In genomic region chr6:73369563-73369962, GRCh38 we compare ENCODE assay signal across 21 cellular contexts. TPM values are rescaled to one million over a fixed set of nuclear protein-coding genes. Genes with fewer than 3 reads are reported as not detected.
DNase-seq lines count a peak whose midpoint lies in the region; ATAC-seq, FAIRE-seq and TF ChIP-seq lines count a peak whose summit lies in the region.
"Had no signal": no experiment of that assay in that cellular context is flagged by ENCODE, and none has a peak within 500 bp of the region (broad histone marks: within the 10 kb centered on the region; RNA-seq: fewer than 3 reads in every experiment).

TSS of gene OOEP (minus strand) at chr6:73369897. CDS start at chr6:73369792, 105 bp downstream.

- ATAC-seq in Panc1 (no peak), GM19397 (IDR thresholded peaks at IDR 0.05; ENCODE audit: unreplicated experiment) (no peak), HG02610 (IDR thresholded peaks at IDR 0.05; ENCODE audit: unreplicated experiment) (no peak)
- ATAC-seq: HepG2 had no signal

- intact Hi-C loops in Panc1 (cut with micrococcal nuclease; ENCODE audit: unreplicated experiment) = no loop called here
- intact Hi-C loops in testis (cut with DNase I; ENCODE audit: low total_unique reads) = no loop called here

- H3K36me3 ChIP-seq in Panc1 (ENCODE audit: control insufficient read depth, insufficient read depth, low read length) (no peaks in the 10 kb centered on the region), H1 (ENCODE audit: control insufficient read depth in 2 of 4, insufficient read depth in 4 of 4, low read length in 3 of 4) (no peaks in the 10 kb centered on the region), testis (ENCODE audit: low read depth, missing control alignments) (no peaks in the 10 kb centered on the region)
- H3K36me3 ChIP-seq: HAP-1 had no signal

- TF ChIP-seq POLR2A in H1 (IDR thresholded peaks at IDR 0.05; ENCODE audit: control extremely low read depth in 1 of 2, low read depth in 2 of 2, low read length in 2 of 2) = no peak
- TF ChIP-seq POLR2A in testis (IDR thresholded peaks at IDR 0.05) = no peak

- peak within 1 kb of the TSS; percentile 32; the same call in 1 of the 2 replicates for H3K18ac ChIP-seq in H1 (ENCODE audit: extremely low read depth, low read length)

- no peaks in the 10 kb centered on the region for H3K9me3 ChIP-seq in Panc1 (ENCODE audit: control insufficient read depth, insufficient read depth, low read depth, low read length)
- H3K9me3 ChIP-seq in H1 (ENCODE audit: insufficient read depth in 2 of 2, low read depth in 1 of 2, low read length in 1 of 2) = peaks cover 0 to 4% of the 10 kb centered on the region in 2 experiments; a peak in 1 of 4 replicates
- H3K9me3 ChIP-seq in testis = no peaks in the 10 kb centered on the region
- H3K9me3 ChIP-seq: Caco-2, HAP-1 had no signal

- no peak within 1 kb of the TSS for H3K23ac ChIP-seq in H1 (ENCODE audit: insufficient read length)

- FAIRE-seq in H1 (lab: Jason Lieb, UNC) = no peak
- FAIRE-seq: D721Med, HepG2 had no signal

- H4K8ac ChIP-seq in H1 (ENCODE audit: extremely low read depth, insufficient read depth, low read length) = no peak within 1 kb of the TSS

- H4K91ac ChIP-seq in H1 (replicated peaks; ENCODE audit: insufficient read length, low read length) = no peak within 1 kb of the TSS

- H3K27me3 ChIP-seq in Panc1 (ENCODE audit: control insufficient read depth, insufficient read depth, low read length) = no peaks in the 10 kb centered on the region
- H3K27me3 ChIP-seq in H1 (replicated peaks in 1 of 4; ENCODE audit: control insufficient read depth in 3 of 4, extremely low read depth in 1 of 4, insufficient read depth in 3 of 4, low read length in 3 of 4) = no peaks in the 10 kb centered on the region
- H3K27me3 ChIP-seq in testis = no peaks in the 10 kb centered on the region

- CTCF ChIA-PET in Panc1 (lab: Charles Lee) (no interaction called here), H1 (lab: Charles Lee; ENCODE audit: partially characterized antibody) (interaction anchor here (1.6 to 1.9 kb wide), 2 partner anchors 42 to 43 kb away, joined by 4 to 6 read pairs; no protein-coding TSS in a partner anchor)

- BruUV-seq in Panc1 (replicated peaks; lab: Mats Ljungman, UMichigan) = no TSS peak

- H3K27ac ChIP-seq in Panc1 (ENCODE audit: low read length) (no peak within 1 kb of the TSS), H1 (ENCODE audit: low read depth, low read length) (no peak within 1 kb of the TSS), testis (no peak within 1 kb of the TSS)
- H3K27ac ChIP-seq: C4-2B, KMS-11 had no signal

- no peak for TF ChIP-seq RAD21 in H1 (IDR thresholded peaks at IDR 0.05 in 1 of 2, conservative IDR thresholded peaks at IDR 0.05 in 1 of 2; ENCODE audit: low read depth in 2 of 2, low read length in 2 of 2)

- H3K9ac ChIP-seq in H1 (replicated peaks in 1 of 4; ENCODE audit: extremely low read depth in 1 of 4, low read depth in 3 of 4, low read length in 3 of 4) = no peak within 1 kb of the TSS
- H3K9ac ChIP-seq: KMS-11 had no signal

- POLR2A ChIA-PET in Panc1 (lab: Charles Lee) (no interaction called here), H1 (lab: Charles Lee; ENCODE audit: partially characterized antibody) (no interaction called here)

- TF ChIP-seq EP300 in H1 (IDR thresholded peaks at IDR 0.05; ENCODE audit: borderline replicate concordance in 1 of 2, low read depth in 2 of 2, low read length in 2 of 2) = no peak

- H3K4ac ChIP-seq in H1 (replicated peaks; ENCODE audit: insufficient read length, low read depth, low read length) = no peak within 1 kb of the TSS

- no peak within 1 kb of the TSS for H3K56ac ChIP-seq in H1 (replicated peaks; ENCODE audit: insufficient read length, low read depth, low read length)

- no peak within 1 kb of the TSS for H2BK15ac ChIP-seq in H1 (ENCODE audit: low read length)

- H3K4me1 ChIP-seq in Panc1 (ENCODE audit: control insufficient read depth, insufficient read depth, low read length) (no peaks in the 10 kb centered on the region), H1 (replicated peaks in 1 of 4; ENCODE audit: control insufficient read depth in 3 of 4, insufficient read depth in 4 of 4, low read length in 3 of 4) (peaks cover 0 to 6% (median 2%) of the 10 kb centered on the region in 4 experiments; a peak in 3 of 7 replicates), testis (no peaks in the 10 kb centered on the region)
- H3K4me1 ChIP-seq: Caco-2, HAP-1 had no signal

- in situ Hi-C loops in Panc1 (cut with HindIII; ENCODE audit: low pct_unique_long_range_greater_than_20kb, low sequenced_read_pairs) = no loop called here

- no peaks in the 10 kb centered on the region for H3K79me2 ChIP-seq in H1 (ENCODE audit: control insufficient read depth in 1 of 2, insufficient read depth in 2 of 2, low read length in 2 of 2)

- H2AFZ ChIP-seq in H1 (ENCODE audit: low read length) = peak within 1 kb of the TSS; percentile 10; the same call in 1 of the 2 replicates

- no peak within 1 kb of the TSS for H3K4me2 ChIP-seq in H1 (ENCODE audit: insufficient read depth in 1 of 2, low read depth in 2 of 2, low read length in 2 of 2)
- H3K4me2 ChIP-seq: KMS-11 had no signal

- no peak within 1 kb of the TSS for H3K4me3 ChIP-seq in Jurkat, Clone E6-1 (ENCODE audit: low read length)
- H3K4me3 ChIP-seq in Panc1 (ENCODE audit: low read depth in 2 of 2, low read length in 2 of 2) (no peak within 1 kb of the TSS), H1 (ENCODE audit: extremely low read depth in 1 of 4, insufficient read depth in 2 of 4, low read depth in 3 of 4, low read length in 4 of 4) (no peak within 1 kb of the TSS), testis (peak within 1 kb of the TSS; percentile 45 to 63)
- H3K4me3 ChIP-seq: HAP-1 had no signal

- no peaks in the 10 kb centered on the region for H4K20me1 ChIP-seq in H1 (replicated peaks in 1 of 2; ENCODE audit: control insufficient read depth in 1 of 2, insufficient read depth in 2 of 2, low read length in 2 of 2)

- no peak within 1 kb of the TSS for H2BK5ac ChIP-seq in H1 (ENCODE audit: low read depth, low read length)

- peak; percentile 87 for DNase-seq in Jurkat, Clone E6-1 (ENCODE audit: low read depth, low spot score)
- DNase-seq in Panc1 (ENCODE audit: low read depth, low spot score) = no peak
- no peak for DNase-seq in H1 (ENCODE audit: low read depth in 1 of 2, low spot score in 2 of 2)
- peak; percentile 63 for DNase-seq in testis
- no peak for DNase-seq in anterior cingulate cortex (lab: John Stamatoyannopoulos, UW)
- DNase-seq: ACHN; Caco-2; CD4-positive, alpha-beta T cell; DMS79; GDM1 had no signal

- peak within 1 kb of the TSS; percentile 60; the same call in 1 of the 2 replicates for H2BK12ac ChIP-seq in H1 (ENCODE audit: low read depth, low read length)

- H3K79me1 ChIP-seq in H1 (ENCODE audit: low read depth, low read length) = no peaks in the 10 kb centered on the region

- 97% methylated on average over 36 of the region's 36 CpGs; no CpG with 5 or more reads in 1 of the 2 experiments for WGBS in H1 (ENCODE audit: extremely low coverage in 1 of 2, insufficient coverage in 1 of 2, insufficient read length in 1 of 2, insufficient replicate concordance in 2 of 2, low coverage in 1 of 2, low lambda C conversion rate in 2 of 2, missing lambda C conversion rate in 1 of 2), 2 experiments
- 75 to 86% methylated on average over 32 to 36 of the region's 36 CpGs for whole genome bisulfite sequencing in testis, 2 donors

- H4K5ac ChIP-seq in H1 (ENCODE audit: insufficient read length, low read depth, low read length) = no peak within 1 kb of the TSS

- no peaks in the 10 kb centered on the region for H3K23me2 ChIP-seq in H1 (ENCODE audit: low read depth, low read length)

- H2BK120ac ChIP-seq in H1 (replicated peaks; ENCODE audit: low read depth, low read length) = peak within 1 kb of the TSS; percentile 59

- no peak within 1 kb of the TSS for H3K14ac ChIP-seq in H1 (ENCODE audit: insufficient read length)

- H2BK20ac ChIP-seq in H1 (ENCODE audit: low read length) = peak within 1 kb of the TSS; percentile 40; the same call in 1 of the 2 replicates

- TF ChIP-seq CTCF in Panc1 (IDR thresholded peaks at IDR 0.05) (no peak), H1 (IDR thresholded peaks at IDR 0.05; ENCODE audit: control extremely low read depth in 1 of 3, insufficient read depth in 1 of 3, low read depth in 1 of 3, low read length in 3 of 3) (no peak), testis (IDR thresholded peaks at IDR 0.05) (no peak)

- H2AK5ac ChIP-seq in H1 (ENCODE audit: low read depth, low read length) = no peak within 1 kb of the TSS

TF ChIP-seq in H1, 55 proteins besides CTCF, POLR2A, EP300 and RAD21 (continues in another document):
- no peak for TF ChIP-seq CBX8 (IDR thresholded peaks at IDR 0.05; ENCODE audit: borderline replicate concordance, low read depth, low read length)
- no peak for TF ChIP-seq RNF2 (IDR thresholded peaks at IDR 0.05; ENCODE audit: borderline replicate concordance, low read depth, low read length, missing control alignments, poor library complexity, severe bottlenecking)
- TF ChIP-seq BCL11A (IDR thresholded peaks at IDR 0.05; ENCODE audit: low read depth in 2 of 2, low read length in 2 of 2) = no peak
- no peak for TF ChIP-seq E2F6 (IDR thresholded peaks at IDR 0.05)
- TF ChIP-seq CEBPB (IDR thresholded peaks at IDR 0.05; ENCODE audit: low read depth, low read length) = no peak

RNA-seq across cellular contexts. Expression of gene OOEP, which starts in this region (rescaled TPM):
- polyA plus RNA-seq in Jurkat, Clone E6-1 (2012; ENCODE audit: insufficient read depth, insufficient read length) = not detected
- total RNA-seq in Panc1 (2021; ENCODE audit: unreplicated experiment) = 10.6 TPM
- 11.8 TPM for polyA plus RNA-seq in Panc1 (2012; ENCODE audit: insufficient read length)
- 0.41 TPM in 1 of 2 replicates, not detected in the other for total RNA-seq in H1 (2021; fragmentation: NEBNext Ultra II Directional; extraction: Animal tissue kit (Norgen Biotek cat#: 25700))
- polyA plus RNA-seq in H1 (2011; rRNA removed) = 0.20 and 0.55 TPM in 2 replicates
- 0.30 TPM for polyA plus RNA-seq in H1 (2011; cell fraction: cytosol; rRNA removed)
- 0.50 TPM for polyA plus RNA-seq in H1 (2011; cell fraction: nucleus; rRNA removed)
- 0.19 to 0.43 TPM (median 0.33 TPM) in 3 of 4 replicates, not detected in the other for polyA plus RNA-seq in H1 (2012, experiment 1 of 2)
- polyA plus RNA-seq in H1 (2012, experiment 2 of 2) = not detected
- 0.24 TPM for polyA plus RNA-seq in H1 (2013, experiment 1 of 2)
- 0.39 TPM for polyA plus RNA-seq in H1 (2013, experiment 2 of 2)
- polyA minus RNA-seq in H1 (2011; rRNA and poly(A)+ RNA removed) = not detected in 2 replicates
- polyA minus RNA-seq in H1 (2011; cell fraction: cytosol; rRNA and poly(A)+ RNA removed) = not detected
- polyA minus RNA-seq in H1 (2011; cell fraction: nucleus; rRNA and poly(A)+ RNA removed) = not detected
- 10 to 100 TPM; 14.1 to 26.9 TPM for total RNA-seq in testis
- polyA plus RNA-seq in testis (ENCODE audit: insufficient read depth, low read depth, low replicate concordance) = 24.8 TPM
- total RNA-seq: A172, Caco-2, Daoy, H4, HepG2 had no signal
- polyA plus RNA-seq: BJ, HepG2 had no signal

Comparison
In these comparisons a context has a peak if more than half of its experiments do, and no peak if none do; other contexts are left out.
1. RNA of gene OOEP (polyA plus RNA-seq): 24.8 TPM in testis (single experiment); 0.19 to 0.55 TPM in H1; every median in the first group is over 10 times any median in the second.
2. DNase-seq: peak in Jurkat, Clone E6-1 (single experiment) and testis (single experiment); none in Panc1 (single experiment), H1 (0 of 2) and anterior cingulate cortex (0 of 58).
3. H3K4me3 ChIP-seq: peak in testis (2 of 2); none in Jurkat, Clone E6-1 (single experiment), Panc1 (0 of 2) and H1 (0 of 4).